4 cellular contexts compared by ENCODE assay signal in the genomic region with DNA sequence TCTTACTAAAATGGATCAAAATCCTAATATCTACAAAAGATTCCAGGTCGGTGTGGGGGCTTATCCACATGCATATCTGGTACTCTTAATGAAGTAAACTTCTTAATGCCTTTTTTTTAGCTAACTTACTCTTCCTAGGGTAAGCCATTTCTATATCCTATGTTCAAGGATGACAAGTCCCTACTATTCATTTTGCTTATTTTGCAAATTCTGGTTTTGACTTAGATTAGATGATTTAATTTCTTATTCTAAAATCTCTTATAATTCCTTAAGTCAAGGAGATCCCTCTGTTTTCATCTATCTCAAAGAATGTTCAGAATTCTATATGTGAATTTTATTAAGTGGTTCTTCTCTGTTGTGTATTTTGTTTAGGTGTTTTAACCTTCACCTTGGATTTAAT.
TF ChIP-seq lines count a peak whose summit lies in the region.

No MANE protein-coding gene starts in this region.

TF ChIP-seq in HepG2, 621 proteins besides CTCF, POLR2A, EP300 and RAD21:
- no peak for TF ChIP-seq ELF1 (CRISPR knock-in tag; IDR thresholded peaks at IDR 0.05)
- peak; percentile 84 to 86 for TF ChIP-seq MAFK (conservative IDR thresholded peaks at IDR 0.05 in 1 of 2, IDR thresholded peaks at IDR 0.05 in 1 of 2; ENCODE audit: low read length in 2 of 2)
- TF ChIP-seq MAFF (IDR thresholded peaks at IDR 0.05; ENCODE audit: low read depth, low read length): peak; percentile 74; the same call in 1 of the 2 replicates

TF ChIP-seq in A549, 52 proteins besides CTCF, POLR2A, EP300 and RAD21:
- TF ChIP-seq MAFK (IDR thresholded peaks at IDR 0.05; ENCODE audit: partially characterized antibody) (peak; percentile 84), FOSL2 (IDR thresholded peaks at IDR 0.05) (no peak), FOSL2 (CRISPR knock-in tag; IDR thresholded peaks at IDR 0.05) (no peak)

TF ChIP-seq in IMR-90, 13 proteins besides CTCF, POLR2A, EP300 and RAD21:
- TF ChIP-seq NFE2L2 (IDR thresholded peaks at IDR 0.05; ENCODE audit: low read depth, low read length) (no peak), SMC3 (IDR thresholded peaks at IDR 0.05; ENCODE audit: low read depth, low read length) (no peak), MAFK (IDR thresholded peaks at IDR 0.05; ENCODE audit: low read depth, low read length) (peak; percentile 70), BHLHE40 (IDR thresholded peaks at IDR 0.05; ENCODE audit: low read depth, low read length) (no peak)
- TF ChIP-seq, protein P1, sequence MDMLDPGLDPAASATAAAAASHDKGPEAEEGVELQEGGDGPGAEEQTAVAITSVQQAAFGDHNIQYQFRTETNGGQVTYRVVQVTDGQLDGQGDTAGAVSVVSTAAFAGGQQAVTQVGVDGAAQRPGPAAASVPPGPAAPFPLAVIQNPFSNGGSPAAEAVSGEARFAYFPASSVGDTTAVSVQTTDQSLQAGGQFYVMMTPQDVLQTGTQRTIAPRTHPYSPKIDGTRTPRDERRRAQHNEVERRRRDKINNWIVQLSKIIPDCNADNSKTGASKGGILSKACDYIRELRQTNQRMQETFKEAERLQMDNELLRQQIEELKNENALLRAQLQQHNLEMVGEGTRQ (IDR thresholded peaks at IDR 0.05; ENCODE audit: low read depth, low read length): no peak
- TF ChIP-seq, protein P2, sequence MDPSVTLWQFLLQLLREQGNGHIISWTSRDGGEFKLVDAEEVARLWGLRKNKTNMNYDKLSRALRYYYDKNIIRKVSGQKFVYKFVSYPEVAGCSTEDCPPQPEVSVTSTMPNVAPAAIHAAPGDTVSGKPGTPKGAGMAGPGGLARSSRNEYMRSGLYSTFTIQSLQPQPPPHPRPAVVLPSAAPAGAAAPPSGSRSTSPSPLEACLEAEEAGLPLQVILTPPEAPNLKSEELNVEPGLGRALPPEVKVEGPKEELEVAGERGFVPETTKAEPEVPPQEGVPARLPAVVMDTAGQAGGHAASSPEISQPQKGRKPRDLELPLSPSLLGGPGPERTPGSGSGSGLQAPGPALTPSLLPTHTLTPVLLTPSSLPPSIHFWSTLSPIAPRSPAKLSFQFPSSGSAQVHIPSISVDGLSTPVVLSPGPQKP (IDR thresholded peaks at IDR 0.05; ENCODE audit: borderline replicate concordance, low read depth, low read length): no peak

TF ChIP-seq in K562, 482 proteins besides CTCF, POLR2A, EP300 and RAD21:
- TF ChIP-seq ZNF316 (IDR thresholded peaks at IDR 0.05) (peak; percentile 57), MAFG (tag; conservative IDR thresholded peaks at IDR 0.05) (peak; percentile 33; the same call in 1 of the 2 replicates), CAMTA2 (CRISPR knock-in tag; conservative IDR thresholded peaks at IDR 0.05) (no peak), SMAD4 (CRISPR knock-in tag; conservative IDR thresholded peaks at IDR 0.05) (no peak), POLR2B (IDR thresholded peaks at IDR 0.05; ENCODE audit: low read depth, partially characterized antibody) (no peak), HEY1 (CRISPR knock-in tag; IDR thresholded peaks at IDR 0.05; ENCODE audit: borderline replicate concordance) (no peak), DACH1 (IDR thresholded peaks at IDR 0.05; ENCODE audit: partially characterized antibody) (no peak), MAFF (IDR thresholded peaks at IDR 0.05; ENCODE audit: low read length) (peak; percentile 32; the same call in 1 of the 2 replicates), SRF (CRISPR knock-in tag; IDR thresholded peaks at IDR 0.05) (no peak), FIP1L1 (IDR thresholded peaks at IDR 0.05; ENCODE audit: low read depth, low read length, poor library complexity, severe bottlenecking) (no peak), C11orf30 (IDR thresholded peaks at IDR 0.05; ENCODE audit: low read depth) (peak; percentile 43; the same call in 1 of the 2 replicates), CBX8 (IDR thresholded peaks at IDR 0.05; ENCODE audit: borderline replicate concordance, extremely low read depth, low read depth, low read length, poor library complexity, severe bottlenecking) (no peak), ZNF507 (tag; conservative IDR thresholded peaks at IDR 0.05) (no peak), YBX1 (IDR thresholded peaks at IDR 0.05) (no peak), ZNF766 (CRISPR knock-in tag; conservative IDR thresholded peaks at IDR 0.05) (no peak)
- TF ChIP-seq, protein P3, sequence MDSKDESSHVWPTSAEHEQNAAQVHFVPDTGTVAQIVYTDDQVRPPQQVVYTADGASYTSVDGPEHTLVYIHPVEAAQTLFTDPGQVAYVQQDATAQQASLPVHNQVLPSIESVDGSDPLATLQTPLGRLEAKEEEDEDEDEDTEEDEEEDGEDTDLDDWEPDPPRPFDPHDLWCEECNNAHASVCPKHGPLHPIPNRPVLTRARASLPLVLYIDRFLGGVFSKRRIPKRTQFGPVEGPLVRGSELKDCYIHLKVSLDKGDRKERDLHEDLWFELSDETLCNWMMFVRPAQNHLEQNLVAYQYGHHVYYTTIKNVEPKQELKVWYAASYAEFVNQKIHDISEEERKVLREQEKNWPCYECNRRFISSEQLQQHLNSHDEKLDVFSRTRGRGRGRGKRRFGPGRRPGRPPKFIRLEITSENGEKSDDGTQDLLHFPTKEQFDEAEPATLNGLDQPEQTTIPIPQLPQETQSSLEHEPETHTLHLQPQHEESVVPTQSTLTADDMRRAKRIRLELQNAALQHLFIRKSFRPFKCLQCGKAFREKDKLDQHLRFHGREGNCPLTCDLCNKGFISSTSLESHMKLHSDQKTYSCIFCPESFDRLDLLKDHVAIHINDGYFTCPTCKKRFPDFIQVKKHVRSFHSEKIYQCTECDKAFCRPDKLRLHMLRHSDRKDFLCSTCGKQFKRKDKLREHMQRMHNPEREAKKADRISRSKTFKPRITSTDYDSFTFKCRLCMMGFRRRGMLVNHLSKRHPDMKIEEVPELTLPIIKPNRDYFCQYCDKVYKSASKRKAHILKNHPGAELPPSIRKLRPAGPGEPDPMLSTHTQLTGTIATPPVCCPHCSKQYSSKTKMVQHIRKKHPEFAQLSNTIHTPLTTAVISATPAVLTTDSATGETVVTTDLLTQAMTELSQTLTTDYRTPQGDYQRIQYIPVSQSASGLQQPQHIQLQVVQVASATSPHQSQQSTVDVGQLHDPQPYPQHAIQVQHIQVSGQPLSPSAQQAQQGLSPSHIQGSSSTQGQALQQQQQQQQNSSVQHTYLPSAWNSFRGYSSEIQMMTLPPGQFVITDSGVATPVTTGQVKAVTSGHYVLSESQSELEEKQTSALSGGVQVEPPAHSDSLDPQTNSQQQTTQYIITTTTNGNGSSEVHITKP (IDR thresholded peaks at IDR 0.05; ENCODE audit: partially characterized antibody): no peak
- TF ChIP-seq, protein P4, sequence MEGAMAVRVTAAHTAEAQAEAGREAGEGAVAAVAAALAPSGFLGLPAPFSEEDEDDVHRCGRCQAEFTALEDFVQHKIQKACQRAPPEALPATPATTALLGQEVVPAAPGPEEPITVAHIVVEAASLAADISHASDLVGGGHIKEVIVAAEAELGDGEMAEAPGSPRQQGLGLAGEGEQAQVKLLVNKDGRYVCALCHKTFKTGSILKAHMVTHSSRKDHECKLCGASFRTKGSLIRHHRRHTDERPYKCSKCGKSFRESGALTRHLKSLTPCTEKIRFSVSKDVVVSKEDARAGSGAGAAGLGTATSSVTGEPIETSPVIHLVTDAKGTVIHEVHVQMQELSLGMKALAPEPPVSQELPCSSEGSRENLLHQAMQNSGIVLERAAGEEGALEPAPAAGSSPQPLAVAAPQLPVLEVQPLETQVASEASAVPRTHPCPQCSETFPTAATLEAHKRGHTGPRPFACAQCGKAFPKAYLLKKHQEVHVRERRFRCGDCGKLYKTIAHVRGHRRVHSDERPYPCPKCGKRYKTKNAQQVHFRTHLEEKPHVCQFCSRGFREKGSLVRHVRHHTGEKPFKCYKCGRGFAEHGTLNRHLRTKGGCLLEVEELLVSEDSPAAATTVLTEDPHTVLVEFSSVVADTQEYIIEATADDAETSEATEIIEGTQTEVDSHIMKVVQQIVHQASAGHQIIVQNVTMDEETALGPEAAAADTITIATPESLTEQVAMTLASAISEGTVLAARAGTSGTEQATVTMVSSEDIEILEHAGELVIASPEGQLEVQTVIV (CRISPR knock-in tag; IDR thresholded peaks at IDR 0.05; ENCODE audit: borderline replicate concordance): no peak
